ENCODE assay signal across 30 cellular contexts in genomic region chr17:443109-443508, GRCh38.
"Had no signal": no experiment of that assay in that cellular context is flagged by ENCODE, and none has a peak within 500 bp of the region (broad histone marks: within the 10 kb centered on the region; RNA-seq: fewer than 3 reads in every experiment).

No MANE protein-coding gene starts in this region.

- H3K4me1 Mint-ChIP-seq: nephron; stimulated activated naive B cell treated with anti-CD40 and anti-IgM and Interleukin-4, amounts not matched to agents 10 μg/mL and 1 μg/mL and 100 μg/mL, for 72 hours had no signal

- H3K27me3 Mint-ChIP-seq: naive thymus-derived CD4-positive, alpha-beta T cell; progenitor cell of endocrine pancreas; stimulated activated naive CD8-positive, alpha-beta T cell treated with anti-CD3 and anti-CD28 coated beads, Interleukin-15, Interleukin-2, amounts not matched to agents 100 ng/mL and 50 ng/mL, for 24 hours; type B pancreatic cell had no signal

- H3K36me3 Mint-ChIP-seq: natural killer cell; stimulated activated naive B cell treated with anti-CD40 and anti-IgM and Interleukin-4, amounts not matched to agents 10 μg/mL and 1 μg/mL and 100 μg/mL, for 72 hours; type B pancreatic cell had no signal

- H3K27ac ChIP-seq: neural progenitor cell, ovary, parathyroid adenoma, psoas muscle, right lobe of liver, sigmoid colon, suprapubic skin, testis, tibial artery, transverse colon, upper lobe of right lung, uterus had no signal

- DNase-seq: naive thymus-derived CD4-positive, alpha-beta T cell; natural killer cell; occipital lobe; ovary; posterior cingulate gyrus; psoas muscle; right cardiac atrium; right lobe of liver; sigmoid colon; small intestine; stimulated activated CD4-positive, alpha-beta T cell treated with anti-CD3 and anti-CD28 coated beads, Interleukin-15, amount 100 ng/mL, for 24 hours; stimulated activated CD4-positive, alpha-beta T cell treated with anti-CD3 and anti-CD28 coated beads, Interleukin-2, amount 100 ng/mL, for 24 hours; stimulated activated CD4-positive, alpha-beta T cell treated with anti-CD3 and anti-CD28 coated beads, Interleukin-2, amount 100 ng/mL, for 48 hours; stimulated activated CD4-positive, alpha-beta T cell treated with anti-CD3 and anti-CD28 coated beads, Interleukin-4, amount 100 ng/mL, for 24 hours; stimulated activated naive B cell treated with anti-CD40 and anti-IgM and Interleukin-4, amounts not matched to agents 10 μg/mL and 1 μg/mL and 100 μg/mL, for 72 hours; stimulated activated naive CD4-positive, alpha-beta T cell treated with Interleukin-2 at 50 U/mL for 16 hours; substantia nigra; testis; tibial artery; transverse colon; upper lobe of right lung; uterus had no signal

- H3K27ac Mint-ChIP-seq: natural killer cell; nephron; neural progenitor cell; progenitor cell of endocrine pancreas; stimulated activated effector memory CD8-positive, alpha-beta T cell treated with anti-CD3 and anti-CD28 coated beads, Interleukin-12 subunit alpha, Interleukin-12 subunit beta, amount 100 ng/mL, for 72 hours; stimulated activated naive B cell treated with anti-CD40 and anti-IgM and Interleukin-4, amounts not matched to agents 10 μg/mL and 1 μg/mL and 100 μg/mL, for 72 hours; stimulated activated naive CD8-positive, alpha-beta T cell treated with anti-CD3 and anti-CD28 coated beads, Interleukin-15, Interleukin-2, amounts not matched to agents 100 ng/mL and 50 ng/mL, for 24 hours; type B pancreatic cell had no signal

- H3K4me3 Mint-ChIP-seq: naive thymus-derived CD4-positive, alpha-beta T cell; natural killer cell; nephron; neural progenitor cell; stimulated activated effector memory CD8-positive, alpha-beta T cell treated with anti-CD3 and anti-CD28 coated beads, Interleukin-12 subunit alpha, Interleukin-12 subunit beta, amount 100 ng/mL, for 72 hours; stimulated activated naive B cell treated with anti-CD40 and anti-IgM and Interleukin-4, amounts not matched to agents 10 μg/mL and 1 μg/mL and 100 μg/mL, for 72 hours; stimulated activated naive CD8-positive, alpha-beta T cell treated with anti-CD3 and anti-CD28 coated beads, Interleukin-15, Interleukin-2, amounts not matched to agents 100 ng/mL and 50 ng/mL, for 24 hours; type B pancreatic cell had no signal

- H3K4me1 ChIP-seq: parathyroid adenoma, psoas muscle, right lobe of liver, sigmoid colon, suprapubic skin, testis, tibial artery, transverse colon, upper lobe of right lung, uterus had no signal

- H3K9me3 Mint-ChIP-seq: natural killer cell; nephron; neural progenitor cell; stimulated activated effector memory CD8-positive, alpha-beta T cell treated with anti-CD3 and anti-CD28 coated beads, Interleukin-12 subunit alpha, Interleukin-12 subunit beta, amount 100 ng/mL, for 72 hours; stimulated activated naive B cell treated with anti-CD40 and anti-IgM and Interleukin-4, amounts not matched to agents 10 μg/mL and 1 μg/mL and 100 μg/mL, for 72 hours; stimulated activated naive CD8-positive, alpha-beta T cell treated with anti-CD3 and anti-CD28 coated beads, Interleukin-15, Interleukin-2, amounts not matched to agents 100 ng/mL and 50 ng/mL, for 24 hours; type B pancreatic cell had no signal

- H3K4me2 ChIP-seq: neural progenitor cell had no signal

- H3K4me3 ChIP-seq: neural progenitor cell, ovary, psoas muscle, right lobe of liver, sigmoid colon, suprapubic skin, testis, tibial artery, transverse colon, upper lobe of right lung, uterus had no signal

- H3K36me3 ChIP-seq: neural progenitor cell, ovary, right lobe of liver, transverse colon, uterus had no signal

- H3K9ac ChIP-seq: neural progenitor cell, parathyroid adenoma had no signal

- H2AFZ ChIP-seq: neural progenitor cell, parathyroid adenoma had no signal

- H3K27me3 ChIP-seq: neural progenitor cell, ovary, right lobe of liver, sigmoid colon, suprapubic skin, testis, tibial artery, transverse colon, upper lobe of right lung, uterus had no signal

- ATAC-seq: psoas muscle; right cardiac atrium; right lobe of liver; stimulated activated effector memory CD8-positive, alpha-beta T cell treated with anti-CD3 and anti-CD28 coated beads, Interleukin-12 subunit alpha, Interleukin-12 subunit beta, amount 100 ng/mL, for 72 hours; stimulated activated naive B cell treated with anti-CD40 and anti-IgM and Interleukin-4, amounts not matched to agents 10 μg/mL and 1 μg/mL and 100 μg/mL, for 72 hours had no signal

- H3K9me3 ChIP-seq: ovary, psoas muscle, right lobe of liver, sigmoid colon, suprapubic skin, testis, tibial artery, transverse colon, upper lobe of right lung, uterus had no signal
